17 cellular contexts compared by ENCODE assay signal in the genomic region with DNA sequence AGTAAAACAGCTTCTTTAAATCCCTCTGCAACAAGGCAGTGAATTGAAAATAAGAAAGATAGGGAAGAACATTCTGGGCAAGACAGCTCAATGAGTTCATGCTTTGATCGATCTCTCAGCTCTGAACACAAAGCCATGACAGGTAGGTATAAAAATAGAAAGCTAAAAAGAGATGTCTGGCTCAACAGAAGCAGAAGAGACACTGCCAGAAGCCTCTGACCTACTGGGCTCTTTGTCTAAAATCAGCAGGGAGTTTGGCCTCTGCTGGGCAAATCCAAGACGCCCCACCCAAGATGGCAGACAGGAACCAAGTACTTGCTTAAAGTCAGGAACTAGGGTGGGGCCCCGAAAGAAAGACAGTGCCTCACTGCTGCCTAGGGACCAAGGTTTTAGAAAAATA. TPM values are rescaled to one million over a fixed set of nuclear protein-coding genes. Genes with fewer than 3 reads are reported as not detected.
"Had no signal": no experiment of that assay in that cellular context is flagged by ENCODE, and none has a peak within 500 bp of the region (broad histone marks: within the 10 kb centered on the region; RNA-seq: fewer than 3 reads in every experiment).

No MANE protein-coding gene starts in this region.

RNA-seq across cellular contexts. Expression of a gene that starts 43.6 kb away (rescaled TPM):
- total RNA-seq: activated naive CD4-positive, alpha-beta T cell treated with anti-CD3 and anti-CD28 coated beads for 36 hours; activated naive CD4-positive, alpha-beta T cell treated with anti-CD3 and anti-CD28 coated beads, Interleukin-2, amount 50 U/mL, for 72 hours; activated naive CD8-positive, alpha-beta T cell treated with anti-CD3 and anti-CD28 coated beads for 36 hours; activated naive CD8-positive, alpha-beta T cell treated with anti-CD3 and anti-CD28 coated beads, Interleukin-2, amount 10 ng/mL, durations not matched to agents 7 days and 5 days; activated T-cell treated with anti-CD3 and anti-CD28 coated beads, Interleukin-2, amount 50 U/mL, for 4 hours; activated T-cell treated with anti-CD3 and anti-CD28 coated beads, Interleukin-2, amount 50 U/mL, for 72 hours; activated T-helper 1 cell treated with anti-CD3 and anti-CD28 coated beads, Interleukin-12 subunit alpha, Interleukin-12 subunit beta, Interleukin-2, Interleukin-4 antibody, amounts not matched to agents 30 ng/mL and 10 ng/mL and 1 ng/mL, durations not matched to agents 14 hours and 24 hours and 36 hours; activated T-helper 17 cell treated with anti-CD3 and anti-CD28 coated beads, Interleukin-2, amount 50 U/mL, for 72 hours; activated T-helper 2 cell treated with anti-CD3 and anti-CD28 coated beads, Interferon-gamma antibody, Interleukin-2, Interleukin-4, amounts not matched to agents 10 μg/mL and 5 μg/mL and 100 μg/mL, durations not matched to agents 14 hours and 24 hours and 36 hours; aorta; ascending aorta; astrocyte; body of pancreas; breast epithelium; cardiac muscle cell; cerebellum; chondrocyte had no signal

RNA-seq across cellular contexts. Expression of a gene that starts 44.7 kb away (rescaled TPM):
- total RNA-seq: activated naive CD4-positive, alpha-beta T cell treated with anti-CD3 and anti-CD28 coated beads for 36 hours had no signal
